15 cellular contexts compared by ENCODE assay signal in genomic region chr4:114423582-114423981, GRCh38.
DNase-seq lines count a peak whose midpoint lies in the region; ATAC-seq, FAIRE-seq and TF ChIP-seq lines count a peak whose summit lies in the region.
"Had no signal": no experiment of that assay in that cellular context is flagged by ENCODE, and none has a peak within 500 bp of the region (broad histone marks: within the 10 kb centered on the region; RNA-seq: fewer than 3 reads in every experiment).

No MANE protein-coding gene starts in this region.

- H3K27me3 ChIP-seq in hepatocyte (no peaks in the 10 kb centered on the region), body of pancreas (no peaks in the 10 kb centered on the region)

- peak; percentile 74 for FAIRE-seq in GM12892 (lab: Jason Lieb, UNC)
- FAIRE-seq: D721Med, urothelium cell line had no signal

- no peaks in the 10 kb centered on the region for H3K9me2 ChIP-seq in hepatocyte (replicated peaks; ENCODE audit: insufficient read depth)

- H3K27me3 Mint-ChIP-seq in activated CD4-positive, alpha-beta memory T cell treated with anti-CD3 and anti-CD28 coated beads, Interleukin-2, amount 10 ng/mL, durations not matched to agents 7 days and 5 days: peaks cover 5% of the 10 kb centered on the region
- H3K27me3 Mint-ChIP-seq: brain had no signal

- no peak overlapping the region for H3K27ac Mint-ChIP-seq in activated CD4-positive, alpha-beta memory T cell treated with anti-CD3 and anti-CD28 coated beads, Interleukin-2, amount 10 ng/mL, durations not matched to agents 7 days and 5 days
- H3K27ac Mint-ChIP-seq: brain had no signal

- H4K20me1 ChIP-seq in hepatocyte (ENCODE audit: insufficient read depth, poor library complexity, severe bottlenecking): no peaks in the 10 kb centered on the region

- CTCF ChIA-PET in activated CD4-positive, alpha-beta memory T cell treated with anti-CD3 and anti-CD28 coated beads, Interleukin-2, amount 10 ng/mL, durations not matched to agents 7 days and 5 days (lab: Charles Lee): no interaction called here

- no peaks in the 10 kb centered on the region for H3K36me3 Mint-ChIP-seq in activated CD4-positive, alpha-beta memory T cell treated with anti-CD3 and anti-CD28 coated beads, Interleukin-2, amount 10 ng/mL, durations not matched to agents 7 days and 5 days (ENCODE audit: low read depth)
- H3K36me3 Mint-ChIP-seq: brain had no signal

- TF ChIP-seq CTCF in hepatocyte (IDR thresholded peaks at IDR 0.05; ENCODE audit: poor library complexity): no peak
- no peak for TF ChIP-seq CTCF in body of pancreas (IDR thresholded peaks at IDR 0.05)

- H3K4me1 ChIP-seq in hepatocyte (ENCODE audit: insufficient read depth) (no peaks in the 10 kb centered on the region), body of pancreas (no peaks in the 10 kb centered on the region)

- H3K36me3 ChIP-seq in hepatocyte (replicated peaks; ENCODE audit: insufficient read depth, low read depth) (no peaks in the 10 kb centered on the region), body of pancreas (replicated peaks in 1 of 2; ENCODE audit: insufficient read depth in 1 of 2, low read depth in 2 of 2) (no peaks in the 10 kb centered on the region)

- no peak for DNase-seq in GM12892 (ENCODE audit: insufficient read length)
- DNase-seq in hepatocyte (ENCODE audit: low spot score): no peak
- no peak for DNase-seq in activated CD4-positive, alpha-beta memory T cell treated with anti-CD3 and anti-CD28 coated beads, Interleukin-2, amount 10 ng/mL, durations not matched to agents 7 days and 5 days
- DNase-seq in body of pancreas: no peak
- DNase-seq in DMS114 treated with DMSO at 0.1 percent for 48 hours (lab: John Stamatoyannopoulos, UW; ENCODE audit: unreplicated experiment): no peak
- DNase-seq: hypothalamus, NCI-H187 treated with DMSO at 0.1 percent for 48 hours, nucleus accumbens had no signal

- H3K9me3 ChIP-seq in hepatocyte (ENCODE audit: low read depth): no peaks in the 10 kb centered on the region
- no peaks in the 10 kb centered on the region for H3K9me3 ChIP-seq in body of pancreas

- H3K4me3 ChIP-seq in hepatocyte (no peak overlapping the region), body of pancreas (no peak overlapping the region)
- H3K4me3 ChIP-seq: lung had no signal

- POLR2A ChIA-PET in activated CD4-positive, alpha-beta memory T cell treated with anti-CD3 and anti-CD28 coated beads, Interleukin-2, amount 10 ng/mL, durations not matched to agents 7 days and 5 days (lab: Charles Lee): no interaction called here

- H2AFZ ChIP-seq in hepatocyte: no peak overlapping the region

- no peak overlapping the region for H3K4me3 Mint-ChIP-seq in activated CD4-positive, alpha-beta memory T cell treated with anti-CD3 and anti-CD28 coated beads, Interleukin-2, amount 10 ng/mL, durations not matched to agents 7 days and 5 days
- H3K4me3 Mint-ChIP-seq: brain had no signal

- ATAC-seq in GM19372 (IDR thresholded peaks at IDR 0.05; ENCODE audit: low read depth, unreplicated experiment): peak; percentile 96
- ATAC-seq in HG02678 (IDR thresholded peaks at IDR 0.05; ENCODE audit: unreplicated experiment): peak; percentile 82
- peak; percentile 98 for ATAC-seq in HG03342 (IDR thresholded peaks at IDR 0.05; ENCODE audit: unreplicated experiment)
- ATAC-seq in body of pancreas: no peak

- TF ChIP-seq POLR2A in GM12892 (IDR thresholded peaks at IDR 0.05; ENCODE audit: low read depth, low read length) (no peak), body of pancreas (IDR thresholded peaks at IDR 0.05) (no peak)

- H3K4me1 Mint-ChIP-seq in activated CD4-positive, alpha-beta memory T cell treated with anti-CD3 and anti-CD28 coated beads, Interleukin-2, amount 10 ng/mL, durations not matched to agents 7 days and 5 days: no peaks in the 10 kb centered on the region
- H3K4me1 Mint-ChIP-seq: brain had no signal

- WGBS in hepatocyte (ENCODE audit: low lambda C conversion rate, missing lambda C conversion rate): 96% methylated on average over 3 of the region's 3 CpGs
- 72 to 78% methylated on average over 3 of the region's 3 CpGs for WGBS in body of pancreas, 2 donors

- intact Hi-C loops in body of pancreas (cut with DNase I): no loop called here

- H3K27ac ChIP-seq in hepatocyte (no peak overlapping the region), body of pancreas (no peak overlapping the region)

- no peak overlapping the region for H3K4me2 ChIP-seq in hepatocyte

- no peaks in the 10 kb centered on the region for H3K79me2 ChIP-seq in hepatocyte

- H3K9me3 Mint-ChIP-seq in activated CD4-positive, alpha-beta memory T cell treated with anti-CD3 and anti-CD28 coated beads, Interleukin-2, amount 10 ng/mL, durations not matched to agents 7 days and 5 days: no peaks in the 10 kb centered on the region
